ENCODE assay signal across 1 cellular context in the genomic region with DNA sequence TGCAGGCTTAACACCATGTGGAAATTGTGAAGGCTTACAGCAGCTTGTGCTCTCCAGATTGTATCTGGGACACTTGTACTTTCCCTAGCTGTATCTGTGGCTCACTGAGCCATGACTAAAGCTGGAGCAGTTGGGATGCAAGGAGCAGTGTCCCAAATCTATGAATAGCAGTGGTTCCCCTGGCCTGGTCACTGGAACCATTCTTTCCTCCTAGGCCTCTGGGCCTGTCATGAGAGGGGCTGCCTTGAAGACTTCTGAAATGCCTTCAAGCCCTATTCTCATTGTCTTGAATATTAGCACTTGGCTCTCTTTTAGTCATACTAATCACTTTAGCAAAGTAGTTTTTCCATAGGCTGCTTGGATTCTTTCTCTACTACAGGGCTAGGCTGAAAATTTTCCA.
TF ChIP-seq lines count a peak whose summit lies in the region.

No MANE protein-coding gene starts in this region.

TF ChIP-seq in GM23338, 12 proteins besides CTCF, POLR2A, EP300 and RAD21 (continued from another document):
- TF ChIP-seq, protein P1, sequence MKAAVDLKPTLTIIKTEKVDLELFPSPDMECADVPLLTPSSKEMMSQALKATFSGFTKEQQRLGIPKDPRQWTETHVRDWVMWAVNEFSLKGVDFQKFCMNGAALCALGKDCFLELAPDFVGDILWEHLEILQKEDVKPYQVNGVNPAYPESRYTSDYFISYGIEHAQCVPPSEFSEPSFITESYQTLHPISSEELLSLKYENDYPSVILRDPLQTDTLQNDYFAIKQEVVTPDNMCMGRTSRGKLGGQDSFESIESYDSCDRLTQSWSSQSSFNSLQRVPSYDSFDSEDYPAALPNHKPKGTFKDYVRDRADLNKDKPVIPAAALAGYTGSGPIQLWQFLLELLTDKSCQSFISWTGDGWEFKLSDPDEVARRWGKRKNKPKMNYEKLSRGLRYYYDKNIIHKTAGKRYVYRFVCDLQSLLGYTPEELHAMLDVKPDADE (IDR thresholded peaks at IDR 0.05): no peak
TF ChIP-seq in GM23338: peak in this region for 0.
